ENCODE assay signal across 11 cellular contexts in the genomic region with DNA sequence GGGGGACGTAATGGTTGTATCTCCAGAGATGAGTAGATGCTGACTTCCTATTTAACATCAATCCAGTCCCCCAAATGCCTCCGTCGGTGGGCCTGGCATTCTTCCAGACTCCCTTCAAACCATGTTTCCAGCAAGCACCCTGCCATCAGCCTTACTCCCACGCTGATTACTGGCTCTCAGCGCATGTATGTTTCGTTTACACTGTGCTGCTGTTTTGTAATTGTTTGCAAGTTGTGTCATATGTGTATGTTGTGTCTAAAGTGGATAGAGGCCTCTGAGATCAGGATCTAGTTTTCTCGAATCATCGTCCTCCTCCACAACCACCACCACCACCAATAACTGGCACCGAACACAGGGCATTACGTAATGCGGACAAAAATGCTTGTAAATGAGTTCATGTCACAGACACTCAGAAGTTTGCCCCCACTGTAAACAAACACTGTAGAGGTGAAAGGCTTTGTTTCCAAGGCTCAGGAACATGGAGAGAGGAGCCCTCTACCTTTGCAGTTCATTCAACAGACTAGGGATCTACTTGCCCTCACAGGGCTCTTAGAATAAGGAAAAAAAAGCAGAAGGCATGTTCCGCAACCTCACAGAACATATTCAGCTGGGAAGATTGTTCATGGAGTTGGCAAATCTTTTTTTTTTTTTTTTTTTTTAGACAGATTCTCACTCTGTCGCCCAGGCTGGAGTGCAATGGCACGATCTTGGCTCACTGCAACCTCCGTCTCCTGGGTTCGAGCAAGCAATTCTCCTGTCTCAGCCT. TPM values are rescaled to one million over a fixed set of nuclear protein-coding genes. Genes with fewer than 3 reads are reported as not detected.
DNase-seq lines count a peak whose midpoint lies in the region; ATAC-seq and TF ChIP-seq lines count a peak whose summit lies in the region.
"Had no signal": no experiment of that assay in that cellular context is flagged by ENCODE, and none has a peak within 500 bp of the region (broad histone marks: within the 10 kb centered on the region; RNA-seq: fewer than 3 reads in every experiment).

No MANE protein-coding gene starts in this region.

- BruUV-seq in PC-3 (replicated peaks; lab: Mats Ljungman, UMichigan) = no TSS peak

- DNase-seq in ELR (ENCODE audit: low read depth) (peak; percentile 67), PC-3 (peak; percentile 97), epithelial cell of prostate (ENCODE audit: low read depth, low spot score) (peak; percentile 82), GF-D8 (lab: John Stamatoyannopoulos, UW) (no peak), NCI-H1048 (lab: John Stamatoyannopoulos, UW) (no peak)
- DNase-seq: activated T-cell treated with anti-CD3 and anti-CD28 coated beads for 4 hours; stimulated activated CD8-positive, alpha-beta memory T cell treated with anti-CD3 and anti-CD28 coated beads, Interleukin-4, amount 100 ng/mL, for 48 hours had no signal

- H3K9me3 ChIP-seq in PC-3 (ENCODE audit: low read length) = no peaks in the 10 kb centered on the region

- no peaks in the 10 kb centered on the region for H4K20me1 ChIP-seq in PC-3 (ENCODE audit: low read length)

- H3K9me2 ChIP-seq in PC-3 (replicated peaks; ENCODE audit: low read length) = no peaks in the 10 kb centered on the region

- H3K27ac ChIP-seq in PC-3 (ENCODE audit: low read length) (peak overlapping the region; percentile 76), epithelial cell of prostate (peak overlapping the region; percentile 12), rectal smooth muscle tissue (ENCODE audit: low read depth, low read length) (peak overlapping the region; percentile 8)

- POLR2A ChIA-PET in PC-3 (lab: Charles Lee; ENCODE audit: unreplicated experiment) = no interaction called here

- no peaks in the 10 kb centered on the region for H3K36me3 ChIP-seq in PC-3 (ENCODE audit: low read depth, low read length)
- H3K36me3 ChIP-seq in rectal smooth muscle tissue (ENCODE audit: control insufficient read depth, insufficient read depth, low read length) = no peaks in the 10 kb centered on the region

- ATAC-seq in PC-3 = peak; percentile 58
- no peak for ATAC-seq in HG03432 (IDR thresholded peaks at IDR 0.05; ENCODE audit: unreplicated experiment)
- ATAC-seq in GM21576 (IDR thresholded peaks at IDR 0.05; ENCODE audit: unreplicated experiment) = no peak

- H3K4me3 ChIP-seq in PC-3 (ENCODE audit: low read length) (no peak overlapping the region), rectal smooth muscle tissue (ENCODE audit: low read length) (no peak overlapping the region)
- H3K4me3 ChIP-seq: coronary artery had no signal

- no peaks in the 10 kb centered on the region for H3F3A ChIP-seq in PC-3 (ENCODE audit: low read length, unreplicated experiment)

- intact Hi-C loops in PC-3 (cut with micrococcal nuclease) = no loop called here

- no peak for TF ChIP-seq CTCF in PC-3 (conservative IDR thresholded peaks at IDR 0.05; ENCODE audit: low read depth, low read length)

- H3K4me1 ChIP-seq in PC-3 (ENCODE audit: insufficient read depth, low read length) (peaks cover 38% of the 10 kb centered on the region), rectal smooth muscle tissue (ENCODE audit: control insufficient read depth, insufficient read depth, low read length) (peaks cover 14% of the 10 kb centered on the region)

- CTCF ChIA-PET in PC-3 (lab: Charles Lee) = no interaction called here

- H3K9ac ChIP-seq in PC-3 (ENCODE audit: low read length) (peak overlapping the region; percentile 39), rectal smooth muscle tissue (ENCODE audit: low read length) (no peak overlapping the region)

- no peak overlapping the region for H2AFZ ChIP-seq in PC-3 (ENCODE audit: low read length)

- H3K27me3 ChIP-seq in PC-3 (ENCODE audit: low read length) (no peaks in the 10 kb centered on the region), rectal smooth muscle tissue (ENCODE audit: control insufficient read depth, insufficient read depth, low read length) (no peaks in the 10 kb centered on the region)

- H3K4me2 ChIP-seq in PC-3 (ENCODE audit: low read length) = peak overlapping the region; percentile 34

- no peaks in the 10 kb centered on the region for H3K79me2 ChIP-seq in PC-3 (ENCODE audit: low read length)

RNA-seq across cellular contexts. Expression of a gene that starts 46.1 kb away (rescaled TPM):
- total RNA-seq in PC-3 (2014; rRNA removed) = 114 and 175 TPM in 2 replicates

RNA-seq across cellular contexts. Expression of a gene that starts 52.8 kb away (rescaled TPM):
- total RNA-seq in PC-3 (2014; rRNA removed) = 80.6 and 94.1 TPM in 2 replicates

Comparison
In these comparisons a context has a peak if more than half of its experiments do, and no peak if none do; other contexts are left out.
1. DNase-seq: peak in ELR (single experiment), PC-3 (single experiment) and epithelial cell of prostate (single experiment); none in GF-D8 (single experiment) and NCI-H1048 (single experiment).
2. H3K27ac ChIP-seq: peak in every context shown above with its lines; median percentile 76 in PC-3; 12 in epithelial cell of prostate; 8 in rectal smooth muscle tissue.